In genomic region chr3:142723968-142724681, GRCh38 we compare ENCODE assay signal across 8 cellular contexts. TPM values are rescaled to one million over a fixed set of nuclear protein-coding genes. Genes with fewer than 3 reads are reported as not detected.
DNase-seq lines count a peak whose midpoint lies in the region; ATAC-seq and TF ChIP-seq lines count a peak whose summit lies in the region.

TSS of gene TRPC1 (plus strand) at chr3:142724034. CDS start at chr3:142724560, 526 bp downstream.

- peaks cover 0 to 16% of the 10 kb centered on the region in 2 donors for H3K4me1 ChIP-seq in left lung

- DNase-seq in AG04449 (ENCODE audit: low read depth, low spot score) (peak; percentile 9), NCI-H2227 treated with DMSO at 0.1 percent for 48 hours (lab: John Stamatoyannopoulos, UW) (peak; percentile 65), left lung (peak; percentile 77 to 88)
- DNase-seq in activated CD4-positive, alpha-beta T cell treated with anti-CD3 and anti-CD28 coated beads for 48 hours: peak; percentile 82
- DNase-seq in stimulated activated CD4-positive, alpha-beta T cell treated with anti-CD3 and anti-CD28 coated beads, Interleukin-2, amount 100 ng/mL, for 24 hours: peak; percentile 69 to 74

- H3K27ac ChIP-seq in left lung: peak within 1 kb of the TSS; percentile 72 to 73

- POLR2A ChIA-PET in AG04449 (lab: Yijun Ruan, JAX): interaction anchor here (1.5 kb wide), 1 partner anchor 145 kb away, joined by 4 read pairs; the partner anchor contains the start of gene ATR

- no peaks in the 10 kb centered on the region for H3K36me3 ChIP-seq in left lung

- H3K4me3 ChIP-seq in AG04449 (ENCODE audit: low read depth, low read length) (peak within 1 kb of the TSS; percentile 90), left lung (peak within 1 kb of the TSS; percentile 61 to 69)

- intact Hi-C loops in dendritic cell treated with granulocyte-macrophage colony-stimulating factor and Interleukin-4, amounts not matched to agents 40 ng/mL and 50 ng/mL, for 4 days (cut with micrococcal nuclease): loop anchor here (10.0 kb wide), 1 partner anchor 129 kb away; the partner anchor contains the start of gene PLS1
- intact Hi-C loops in left lung (cut with DNase I): no loop called here

- H3K27me3 Mint-ChIP-seq in dendritic cell treated with granulocyte-macrophage colony-stimulating factor and Interleukin-4, amounts not matched to agents 40 ng/mL and 50 ng/mL, for 4 days: peaks cover 52% of the 10 kb centered on the region

- no peak for TF ChIP-seq CTCF in AG04449 (IDR thresholded peaks at IDR 0.05; ENCODE audit: insufficient read depth, low read length, missing control alignments)
- no peak for TF ChIP-seq CTCF in left lung (IDR thresholded peaks at IDR 0.05)

- peak; percentile 82 for ATAC-seq in GM18873 (IDR thresholded peaks at IDR 0.05; ENCODE audit: low FRiP score, unreplicated experiment)
- peak; percentile 94 for ATAC-seq in HG03108 (IDR thresholded peaks at IDR 0.05; ENCODE audit: unreplicated experiment)
- ATAC-seq in left lung: peak; percentile 95

- no peaks in the 10 kb centered on the region for H3K36me3 Mint-ChIP-seq in dendritic cell treated with granulocyte-macrophage colony-stimulating factor and Interleukin-4, amounts not matched to agents 40 ng/mL and 50 ng/mL, for 4 days (ENCODE audit: low read depth)

- H3K4me3 Mint-ChIP-seq in dendritic cell treated with granulocyte-macrophage colony-stimulating factor and Interleukin-4, amounts not matched to agents 40 ng/mL and 50 ng/mL, for 4 days: peak within 1 kb of the TSS; percentile 78

- CTCF ChIA-PET in AG04449 (lab: Yijun Ruan, JAX): interaction anchor here (1.2 to 1.3 kb wide), 2 partner anchors 10 to 105 kb away, joined by 3 to 4 read pairs; no protein-coding TSS in a partner anchor

- H3K4me1 Mint-ChIP-seq in dendritic cell treated with granulocyte-macrophage colony-stimulating factor and Interleukin-4, amounts not matched to agents 40 ng/mL and 50 ng/mL, for 4 days (ENCODE audit: low read depth): peaks cover 8% of the 10 kb centered on the region

- H3K9me3 Mint-ChIP-seq in dendritic cell treated with granulocyte-macrophage colony-stimulating factor and Interleukin-4, amounts not matched to agents 40 ng/mL and 50 ng/mL, for 4 days: peaks cover 8% of the 10 kb centered on the region

- H3K27me3 ChIP-seq in left lung: peaks cover 0 to 41% of the 10 kb centered on the region in 2 donors

- peak within 1 kb of the TSS; percentile 46 for H3K27ac Mint-ChIP-seq in dendritic cell treated with granulocyte-macrophage colony-stimulating factor and Interleukin-4, amounts not matched to agents 40 ng/mL and 50 ng/mL, for 4 days

- H3K9me3 ChIP-seq in left lung: no peaks in the 10 kb centered on the region

RNA-seq across cellular contexts. Expression of gene TRPC1, which starts in this region (rescaled TPM):
- 1 to 10 TPM; 5.6 to 6.1 TPM for total RNA-seq in left lung

Comparison
In these comparisons a context has a peak if more than half of its experiments do, and no peak if none do; other contexts are left out.
1. Peak in every context shown above with its lines: DNase-seq, ATAC-seq, H3K4me3 ChIP-seq and H3K27ac ChIP-seq.
2. DNase-seq: peak in every context shown above with its lines; median percentile 82 in left lung; 82 in activated CD4-positive, alpha-beta T cell treated with anti-CD3 and anti-CD28 coated beads for 48 hours; 72 in stimulated activated CD4-positive, alpha-beta T cell treated with anti-CD3 and anti-CD28 coated beads, Interleukin-2, amount 100 ng/mL, for 24 hours; 65 in NCI-H2227 treated with DMSO at 0.1 percent for 48 hours; 9 in AG04449.